In genomic region chr2:95329891-95330822, GRCh38 we compare ENCODE assay signal across 13 cellular contexts. TPM values are rescaled to one million over a fixed set of nuclear protein-coding genes. Genes with fewer than 3 reads are reported as not detected.
A peak's percentile ranks its signal among the peaks of the same experiment; 100 is the strongest.
DNase-seq lines count a peak whose midpoint lies in the region; ATAC-seq and TF ChIP-seq lines count a peak whose summit lies in the region.
"Had no signal": no experiment of that assay in that cellular context is flagged by ENCODE, and none has a peak within 500 bp of the region (broad histone marks: within the 10 kb centered on the region; RNA-seq: fewer than 3 reads in every experiment).

No MANE protein-coding gene starts in this region.

- H3K36me3 ChIP-seq in body of pancreas (replicated peaks in 1 of 2; ENCODE audit: insufficient read depth in 1 of 2, low read depth in 2 of 2) (no peaks in the 10 kb centered on the region), MM.1S (replicated peaks; ENCODE audit: insufficient read depth, low read length) (no peaks in the 10 kb centered on the region)
- H3K36me3 ChIP-seq: ovary, thoracic aorta had no signal

- H3K27me3 ChIP-seq in body of pancreas, result no peaks in the 10 kb centered on the region
- H3K27me3 ChIP-seq in MM.1S (replicated peaks; ENCODE audit: insufficient read depth, low read length), result no peaks in the 10 kb centered on the region
- H3K27me3 ChIP-seq: ovary had no signal

- intact Hi-C loops in body of pancreas (cut with DNase I), result no loop called here

- H4K20me1 ChIP-seq in MM.1S (ENCODE audit: insufficient read depth, low read length), result no peaks in the 10 kb centered on the region

- no peak overlapping the region for H3K9ac ChIP-seq in MM.1S (ENCODE audit: low read length)

- peaks cover 5% of the 10 kb centered on the region for H3K4me1 ChIP-seq in body of pancreas
- no peaks in the 10 kb centered on the region for H3K4me1 ChIP-seq in MM.1S (ENCODE audit: low read length)

- DNase-seq in Ammon's horn (ENCODE audit: low spot score) (peak; percentile 76), HT-29 (ENCODE audit: low spot score) (peak; percentile 15), body of pancreas (peak in 2 of 4 donors; percentile 27 to 45), medulla oblongata (ENCODE audit: extremely low spot score) (peak; percentile 44), DMS114 treated with DMSO at 0.1 percent for 48 hours (lab: John Stamatoyannopoulos, UW; ENCODE audit: unreplicated experiment) (no peak), MM.1S (no peak)
- DNase-seq: activated CD8-positive, alpha-beta memory T cell treated with anti-CD3 and anti-CD28 coated beads, Interleukin-2, amount 10 ng/mL, durations not matched to agents 7 days and 5 days; activated naive CD4-positive, alpha-beta T cell treated with Interleukin-2 at 50 U/mL for 16 hours; ovary had no signal

- H3K9me3 ChIP-seq in body of pancreas (no peaks in the 10 kb centered on the region), MM.1S (replicated peaks; ENCODE audit: insufficient read depth, low read length) (no peaks in the 10 kb centered on the region)
- H3K9me3 ChIP-seq: ovary, thoracic aorta had no signal

- peak in 1 of 7 experiments; percentile 4 for TF ChIP-seq CTCF in body of pancreas (IDR thresholded peaks at IDR 0.05)
- TF ChIP-seq CTCF in MM.1S (IDR thresholded peaks at IDR 0.05; ENCODE audit: low read length), result no peak

- TF ChIP-seq POLR2A in body of pancreas (IDR thresholded peaks at IDR 0.05), result no peak

- no peak overlapping the region for H2AFZ ChIP-seq in MM.1S (ENCODE audit: low read length)

- H3K79me2 ChIP-seq in MM.1S (ENCODE audit: low read length), result no peaks in the 10 kb centered on the region

- peak; percentile 13 for ATAC-seq in body of pancreas
- no peak for ATAC-seq in GM18502 (IDR thresholded peaks at IDR 0.05; ENCODE audit: poor library complexity, unreplicated experiment)
- no peak for ATAC-seq in HG02884 (IDR thresholded peaks at IDR 0.05; ENCODE audit: unreplicated experiment)
- ATAC-seq: activated CD8-positive, alpha-beta memory T cell treated with anti-CD3 and anti-CD28 coated beads, Interleukin-2, amount 10 ng/mL, durations not matched to agents 7 days and 5 days had no signal

- H3F3A ChIP-seq in MM.1S (ENCODE audit: insufficient read depth, low read length), result no peaks in the 10 kb centered on the region

- H3K4me3 ChIP-seq in body of pancreas (no peak overlapping the region), MM.1S (ENCODE audit: low read length) (no peak overlapping the region)
- H3K4me3 ChIP-seq: lung, ovary, thoracic aorta had no signal

- H3K9me2 ChIP-seq in MM.1S (replicated peaks; ENCODE audit: insufficient read depth, low read length), result no peaks in the 10 kb centered on the region

- no peak overlapping the region for H3K27ac ChIP-seq in body of pancreas
- H3K27ac ChIP-seq in MM.1S (ENCODE audit: low read length), result no peak overlapping the region
- H3K27ac ChIP-seq: ovary, thoracic aorta had no signal

- WGBS in body of pancreas, 2 donors, result 65 to 72% methylated on average over 10 to 23 of the region's 23 CpGs

- H3K4me2 ChIP-seq in MM.1S (ENCODE audit: low read depth, low read length), result no peak overlapping the region

RNA-seq across cellular contexts. Expression of gene KCNIP3, which starts 33.0 kb away (rescaled TPM):
- total RNA-seq in HT-29 (2014; rRNA removed; shearing (Covaris generic)), result 0.74 and 1.1 TPM in 2 replicates
- total RNA-seq in body of pancreas, result 1 to 10 TPM; 1.6 to 2.9 TPM
- total RNA-seq: activated CD8-positive, alpha-beta memory T cell treated with anti-CD3 and anti-CD28 coated beads, Interleukin-2, amount 10 ng/mL, durations not matched to agents 7 days and 5 days had no signal

RNA-seq across cellular contexts. Expression of gene PROM2, which starts 55.9 kb away (rescaled TPM):
- total RNA-seq in HT-29 (2014; rRNA removed; shearing (Covaris generic)), result 72.2 and 75.5 TPM in 2 replicates
- total RNA-seq in body of pancreas, result 10 to 100 TPM; 17.6 to 31.6 TPM

Comparison
In these comparisons a context has a peak if more than half of its experiments do, and no peak if none do; other contexts are left out.
1. DNase-seq: peak in Ammon's horn (single experiment), HT-29 (single experiment) and medulla oblongata (single experiment); none in DMS114 treated with DMSO at 0.1 percent for 48 hours (single experiment) and MM.1S (single experiment).